ENCODE assay signal across 18 cellular contexts in the genomic region with DNA sequence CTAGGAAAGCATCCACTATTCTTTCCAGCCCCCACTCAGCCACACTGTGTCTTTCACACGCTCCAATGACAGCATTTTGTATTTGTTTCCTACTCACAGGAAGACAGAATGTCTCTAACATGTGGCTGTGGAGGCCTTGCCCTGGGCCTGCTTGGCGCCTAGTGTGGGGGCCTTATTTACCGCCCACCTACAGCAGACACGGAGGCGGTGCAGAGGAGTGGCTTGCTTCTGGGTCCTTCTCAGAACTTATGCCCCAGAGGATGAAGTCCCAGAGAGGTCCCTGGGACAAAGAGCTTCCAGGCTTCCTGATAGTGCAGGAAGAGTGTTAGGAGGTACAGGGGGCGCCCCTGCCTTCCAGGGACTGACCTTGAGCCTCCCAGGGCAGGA. TPM values are rescaled to one million over a fixed set of nuclear protein-coding genes. Genes with fewer than 3 reads are reported as not detected.
DNase-seq lines count a peak whose midpoint lies in the region; ATAC-seq, FAIRE-seq and TF ChIP-seq lines count a peak whose summit lies in the region.
"Had no signal": no experiment of that assay in that cellular context is flagged by ENCODE, and none has a peak within 500 bp of the region (broad histone marks: within the 10 kb centered on the region; RNA-seq: fewer than 3 reads in every experiment).

No MANE protein-coding gene starts in this region.

- no peak for TF ChIP-seq CTCF in HEK293 (tag by site-specific recombination; IDR thresholded peaks at IDR 0.05)

- intact Hi-C loops in posterior vena cava (cut with DNase I), result no loop called here

- peaks cover 8 to 29% of the 10 kb centered on the region in 2 donors for H3K36me3 Mint-ChIP-seq in activated naive CD4-positive, alpha-beta T cell treated with anti-CD3 and anti-CD28 coated beads, Interleukin-2, amount 50 U/mL, for 72 hours

- H3K27ac ChIP-seq in HEK293 (ENCODE audit: extremely low read depth, low read depth, low read length) (no peak overlapping the region), cingulate gyrus (ENCODE audit: low read depth, low read length) (peak overlapping the region; percentile 25)
- H3K27ac ChIP-seq: neutrophil, skin epidermis, vagina had no signal

- H3K9me3 ChIP-seq in HEK293 (ENCODE audit: control insufficient read depth, insufficient read depth, low read depth, low read length), result no peaks in the 10 kb centered on the region
- H3K9me3 ChIP-seq: HAP-1, neutrophil, vagina had no signal

- no peak for ATAC-seq in activated naive CD4-positive, alpha-beta T cell treated with anti-CD3 and anti-CD28 coated beads, Interleukin-2, amount 50 U/mL, for 72 hours
- ATAC-seq in HG02885 (IDR thresholded peaks at IDR 0.05; ENCODE audit: poor library complexity, unreplicated experiment) (no peak), GM19328 (IDR thresholded peaks at IDR 0.05; ENCODE audit: unreplicated experiment) (no peak)

- no peak for FAIRE-seq in urothelium cell line (lab: Jason Lieb, UNC)
- FAIRE-seq: endothelial cell of umbilical vein had no signal

- H3K4me1 ChIP-seq in HEK293 (ENCODE audit: control insufficient read depth, insufficient read depth, low read length), result no peaks in the 10 kb centered on the region
- H3K4me1 ChIP-seq: vagina had no signal

- CTCF ChIA-PET in HEK293 (lab: Yijun Ruan, JAX), result interaction anchor here (0.6 kb wide), 1 partner anchor 36 kb away, joined by 4 read pairs; no protein-coding TSS in a partner anchor

- DNase-seq in activated naive CD4-positive, alpha-beta T cell treated with anti-CD3 and anti-CD28 coated beads, Interleukin-2, amount 50 U/mL, for 72 hours (ENCODE audit: low spot score in 2 of 2), result no peak
- no peak for DNase-seq in activated naive CD4-positive, alpha-beta T cell (lab: John Stamatoyannopoulos, UW)
- peak; percentile 28 for DNase-seq in posterior vena cava (ENCODE audit: low spot score)
- no peak for DNase-seq in urothelium cell line (ENCODE audit: low spot score)
- DNase-seq: DND-41, Kasumi-1, NCI-H524 had no signal

- no peak overlapping the region for H3K4me3 ChIP-seq in HEK293 (ENCODE audit: low read depth, low read length)
- H3K4me3 ChIP-seq: HAP-1, lung, skin epidermis, vagina had no signal

- H3K9me3 Mint-ChIP-seq in activated naive CD4-positive, alpha-beta T cell treated with anti-CD3 and anti-CD28 coated beads, Interleukin-2, amount 50 U/mL, for 72 hours, result no peaks in the 10 kb centered on the region
- H3K9me3 Mint-ChIP-seq: T-helper 2 cell treated with Interferon-gamma antibody and Interleukin-4, amounts not matched to agents 5 μg/mL and 100 μg/mL, for 36 hours had no signal

- peaks cover 3 to 97% of the 10 kb centered on the region in 2 experiments; a peak in 2 of 3 replicates for H3K36me3 ChIP-seq in HEK293 (ENCODE audit: control insufficient read depth in 2 of 2, insufficient read depth in 1 of 2, low read length in 2 of 2)

- POLR2A ChIA-PET in HEK293 (lab: Yijun Ruan, JAX), result no interaction called here

- peak overlapping the region; percentile 6 to 84 for H3K27ac Mint-ChIP-seq in activated naive CD4-positive, alpha-beta T cell treated with anti-CD3 and anti-CD28 coated beads, Interleukin-2, amount 50 U/mL, for 72 hours
- H3K27ac Mint-ChIP-seq: T-helper 2 cell treated with Interferon-gamma antibody and Interleukin-4, amounts not matched to agents 5 μg/mL and 100 μg/mL, for 36 hours had no signal

TF ChIP-seq in HEK293, 187 proteins besides CTCF, POLR2A, EP300 and RAD21:
- TF ChIP-seq ZBTB8A (tag by site-specific recombination; IDR thresholded peaks at IDR 0.05), result no peak
- TF ChIP-seq EGR2 (tag by site-specific recombination; IDR thresholded peaks at IDR 0.05; ENCODE audit: low read depth), result peak; percentile 71
- TF ChIP-seq ZNF791 (tag by site-specific recombination; IDR thresholded peaks at IDR 0.05), result no peak
- no peak for TF ChIP-seq MEIS1 (CRISPR knock-in tag; IDR thresholded peaks at IDR 0.05; ENCODE audit: borderline replicate concordance)
- TF ChIP-seq ZNF404 (tag by site-specific recombination; IDR thresholded peaks at IDR 0.05), result no peak
- no peak for TF ChIP-seq FEZF1 (tag by site-specific recombination; IDR thresholded peaks at IDR 0.05)
- no peak for TF ChIP-seq ZBTB21 (tag by site-specific recombination; IDR thresholded peaks at IDR 0.05)
- TF ChIP-seq ZNF664 (tag by site-specific recombination; IDR thresholded peaks at IDR 0.05), result no peak
- TF ChIP-seq ZNF341 (tag by site-specific recombination; IDR thresholded peaks at IDR 0.05; ENCODE audit: low read depth), result no peak
- no peak for TF ChIP-seq ZNF350 (tag by site-specific recombination; IDR thresholded peaks at IDR 0.05)
- no peak for TF ChIP-seq ZSCAN23 (tag by site-specific recombination; IDR thresholded peaks at IDR 0.05)
- no peak for TF ChIP-seq SCRT1 (tag by site-specific recombination; IDR thresholded peaks at IDR 0.05; ENCODE audit: borderline replicate concordance)
- TF ChIP-seq ZNF629 (tag by site-specific recombination; IDR thresholded peaks at IDR 0.05), result no peak
- TF ChIP-seq ZNF366 (tag by site-specific recombination; conservative IDR thresholded peaks at IDR 0.05), result no peak
- TF ChIP-seq, protein P1, sequence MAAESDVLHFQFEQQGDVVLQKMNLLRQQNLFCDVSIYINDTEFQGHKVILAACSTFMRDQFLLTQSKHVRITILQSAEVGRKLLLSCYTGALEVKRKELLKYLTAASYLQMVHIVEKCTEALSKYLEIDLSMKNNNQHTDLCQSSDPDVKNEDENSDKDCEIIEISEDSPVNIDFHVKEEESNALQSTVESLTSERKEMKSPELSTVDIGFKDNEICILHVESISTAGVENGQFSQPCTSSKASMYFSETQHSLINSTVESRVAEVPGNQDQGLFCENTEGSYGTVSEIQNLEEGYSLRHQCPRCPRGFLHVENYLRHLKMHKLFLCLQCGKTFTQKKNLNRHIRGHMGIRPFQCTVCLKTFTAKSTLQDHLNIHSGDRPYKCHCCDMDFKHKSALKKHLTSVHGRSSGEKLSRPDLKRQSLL (tag by site-specific recombination; IDR thresholded peaks at IDR 0.05), result no peak
- no peak for TF ChIP-seq GLI2 (tag by site-specific recombination; IDR thresholded peaks at IDR 0.05; ENCODE audit: borderline replicate concordance, low read depth)
- no peak for TF ChIP-seq ZNF23 (tag by site-specific recombination; IDR thresholded peaks at IDR 0.05; ENCODE audit: borderline replicate concordance)
- peak; percentile 73 for TF ChIP-seq ZFHX2 (tag by site-specific recombination; conservative IDR thresholded peaks at IDR 0.05)

RNA-seq across cellular contexts. Expression of a gene that starts 8.5 kb away (rescaled TPM):
- 10 to 100 TPM; 15.0 to 25.1 TPM for total RNA-seq in activated naive CD4-positive, alpha-beta T cell treated with anti-CD3 and anti-CD28 coated beads, Interleukin-2, amount 50 U/mL, for 72 hours
- total RNA-seq in posterior vena cava, result 10 to 100 TPM; 17.3 to 20.1 TPM

RNA-seq across cellular contexts. Expression of a gene that starts 40.6 kb away (rescaled TPM):
- total RNA-seq in activated naive CD4-positive, alpha-beta T cell treated with anti-CD3 and anti-CD28 coated beads, Interleukin-2, amount 50 U/mL, for 72 hours, result 100 to 1,000 TPM in 1 of 2 donors, 10 to 100 TPM in 1; 21.2 to 153 TPM
- 10 to 100 TPM; 85.0 to 90.5 TPM for total RNA-seq in posterior vena cava

RNA-seq across cellular contexts. Expression of a gene that starts 46.4 kb away (rescaled TPM):
- 100 to 1,000 TPM; 120 to 163 TPM for total RNA-seq in activated naive CD4-positive, alpha-beta T cell treated with anti-CD3 and anti-CD28 coated beads, Interleukin-2, amount 50 U/mL, for 72 hours
- 100 to 1,000 TPM; 245 to 333 TPM for total RNA-seq in posterior vena cava
